8 cellular contexts compared by ENCODE assay signal in the genomic region with DNA sequence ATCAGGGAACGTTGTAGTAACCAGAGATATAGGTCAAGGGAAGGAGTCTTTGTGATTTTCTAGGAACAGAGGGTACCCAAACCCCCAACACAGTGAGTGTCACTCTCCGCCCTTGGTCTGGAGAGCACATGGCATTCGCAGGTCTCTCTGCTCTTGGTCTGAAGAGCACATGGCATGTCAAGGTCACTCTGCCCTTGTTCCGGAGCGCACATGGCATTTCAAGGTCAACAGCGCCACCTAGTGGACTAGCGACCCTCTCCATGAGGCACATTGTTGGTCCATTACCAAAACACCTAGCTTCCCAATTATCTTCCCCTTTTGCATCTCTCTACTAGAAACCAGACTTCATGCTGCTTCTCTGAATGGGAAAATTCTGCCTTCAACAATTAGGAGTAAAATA.
DNase-seq lines count a peak whose midpoint lies in the region; ATAC-seq and TF ChIP-seq lines count a peak whose summit lies in the region.

No MANE protein-coding gene starts in this region.

- no peaks in the 10 kb centered on the region for H3K4me1 ChIP-seq in Karpas-422 (ENCODE audit: low read length)
- H3K4me1 ChIP-seq in spleen: no peaks in the 10 kb centered on the region

- peak; percentile 1 for DNase-seq in NCI-H2196 (lab: John Stamatoyannopoulos, UW; ENCODE audit: unreplicated experiment)
- no peak for DNase-seq in NCI-H2196 treated with DMSO at 0.1 percent for 48 hours (lab: John Stamatoyannopoulos, UW; ENCODE audit: unreplicated experiment)
- DNase-seq in Karpas-422: peak; percentile 92
- DNase-seq in activated CD4-positive, alpha-beta memory T cell treated with anti-CD3 and anti-CD28 coated beads, Interleukin-2, amount 10 ng/mL, durations not matched to agents 7 days and 5 days: peak; percentile 23
- peak; percentile 51 for DNase-seq in neural crest cell (ENCODE audit: low read depth, low spot score)
- no peak for DNase-seq in inferior parietal cortex (ENCODE audit: extremely low spot score)
- DNase-seq in spleen: no peak

- no peak overlapping the region for H3K4me3 Mint-ChIP-seq in activated CD4-positive, alpha-beta memory T cell treated with anti-CD3 and anti-CD28 coated beads, Interleukin-2, amount 10 ng/mL, durations not matched to agents 7 days and 5 days
- no peak overlapping the region for H3K4me3 Mint-ChIP-seq in neural crest cell

- H3K79me2 ChIP-seq in Karpas-422 (ENCODE audit: low read length): no peaks in the 10 kb centered on the region

- 0 out of 2 replicates have a peak overlapping the region, but pooled peaks have one; percentile 3 for H2AFZ ChIP-seq in Karpas-422 (ENCODE audit: low read length)

- H3K36me3 Mint-ChIP-seq in activated CD4-positive, alpha-beta memory T cell treated with anti-CD3 and anti-CD28 coated beads, Interleukin-2, amount 10 ng/mL, durations not matched to agents 7 days and 5 days (ENCODE audit: low read depth): no peaks in the 10 kb centered on the region
- H3K36me3 Mint-ChIP-seq in neural crest cell (ENCODE audit: low read depth): peaks cover 16% of the 10 kb centered on the region

- intact Hi-C loops in spleen (cut with DNase I; ENCODE audit: low total_unique reads): no loop called here

- no peak overlapping the region for H3K9ac ChIP-seq in Karpas-422 (ENCODE audit: low read length)

- no peaks in the 10 kb centered on the region for H3K27me3 Mint-ChIP-seq in activated CD4-positive, alpha-beta memory T cell treated with anti-CD3 and anti-CD28 coated beads, Interleukin-2, amount 10 ng/mL, durations not matched to agents 7 days and 5 days
- H3K27me3 Mint-ChIP-seq in neural crest cell (ENCODE audit: low read depth): no peaks in the 10 kb centered on the region

- peaks cover 2% of the 10 kb centered on the region for H3K9me3 Mint-ChIP-seq in activated CD4-positive, alpha-beta memory T cell treated with anti-CD3 and anti-CD28 coated beads, Interleukin-2, amount 10 ng/mL, durations not matched to agents 7 days and 5 days
- peaks cover 22% of the 10 kb centered on the region for H3K9me3 Mint-ChIP-seq in neural crest cell

- no peak for TF ChIP-seq POLR2A in spleen (IDR thresholded peaks at IDR 0.05)

- TF ChIP-seq CTCF in neural crest cell (conservative IDR thresholded peaks at IDR 0.05): peak; percentile 67
- TF ChIP-seq CTCF in spleen (IDR thresholded peaks at IDR 0.05 in 8 of 11, conservative IDR thresholded peaks at IDR 0.05 in 3 of 11): peak in 2 of 11 experiments; percentile 11 to 28

- H3K9me2 ChIP-seq in Karpas-422 (replicated peaks; ENCODE audit: insufficient read depth, low read length): no peaks in the 10 kb centered on the region

- H3K36me3 ChIP-seq in Karpas-422 (ENCODE audit: insufficient read depth, low read length) (no peaks in the 10 kb centered on the region), spleen (no peaks in the 10 kb centered on the region)

- no peaks in the 10 kb centered on the region for H4K20me1 ChIP-seq in Karpas-422 (ENCODE audit: insufficient read depth, low read depth, low read length)

- H3K27ac Mint-ChIP-seq in activated CD4-positive, alpha-beta memory T cell treated with anti-CD3 and anti-CD28 coated beads, Interleukin-2, amount 10 ng/mL, durations not matched to agents 7 days and 5 days: no peak overlapping the region
- H3K27ac Mint-ChIP-seq in neural crest cell (ENCODE audit: unreplicated experiment): no peak overlapping the region

- no peak for ATAC-seq in HG02852 (IDR thresholded peaks at IDR 0.05; ENCODE audit: unreplicated experiment)

- H3K27me3 ChIP-seq in Karpas-422 (ENCODE audit: low read length): no peaks in the 10 kb centered on the region
- no peaks in the 10 kb centered on the region for H3K27me3 ChIP-seq in spleen (replicated peaks in 1 of 7)

- H3K4me3 ChIP-seq in Karpas-422 (ENCODE audit: low read length) (no peak overlapping the region), spleen (no peak overlapping the region)

- POLR2A ChIA-PET in activated CD4-positive, alpha-beta memory T cell treated with anti-CD3 and anti-CD28 coated beads, Interleukin-2, amount 10 ng/mL, durations not matched to agents 7 days and 5 days (lab: Charles Lee): no interaction called here

- H3K27ac ChIP-seq in Karpas-422 (ENCODE audit: low read length) (no peak overlapping the region), spleen (no peak overlapping the region)

- CTCF ChIA-PET in activated CD4-positive, alpha-beta memory T cell treated with anti-CD3 and anti-CD28 coated beads, Interleukin-2, amount 10 ng/mL, durations not matched to agents 7 days and 5 days (lab: Charles Lee): no interaction called here

- H3K4me2 ChIP-seq in Karpas-422 (ENCODE audit: low read depth, low read length, poor library complexity, severe bottlenecking): no peak overlapping the region

- H3K9me3 ChIP-seq in Karpas-422 (ENCODE audit: low read length): peaks cover 3% of the 10 kb centered on the region
- H3K9me3 ChIP-seq in spleen: peaks cover 0 to 61% (median 37%) of the 10 kb centered on the region in 8 donors

- no peaks in the 10 kb centered on the region for H3K4me1 Mint-ChIP-seq in activated CD4-positive, alpha-beta memory T cell treated with anti-CD3 and anti-CD28 coated beads, Interleukin-2, amount 10 ng/mL, durations not matched to agents 7 days and 5 days
- no peaks in the 10 kb centered on the region for H3K4me1 Mint-ChIP-seq in neural crest cell

- whole genome bisulfite sequencing in spleen, 5 donors: 28 to 49% (median 38%) methylated on average over 7 of the region's 7 CpGs

Comparison
In these comparisons a context has a peak if more than half of its experiments do, and no peak if none do; other contexts are left out.
1. DNase-seq: peak in NCI-H2196 (single experiment), Karpas-422 (single experiment), activated CD4-positive, alpha-beta memory T cell treated with anti-CD3 and anti-CD28 coated beads, Interleukin-2, amount 10 ng/mL, durations not matched to agents 7 days and 5 days (single experiment) and neural crest cell (single experiment); none in NCI-H2196 treated with DMSO at 0.1 percent for 48 hours (single experiment), inferior parietal cortex (single experiment) and spleen (single experiment).